Comparison of ENCODE assay signal across 22 cellular contexts in the genomic region with DNA sequence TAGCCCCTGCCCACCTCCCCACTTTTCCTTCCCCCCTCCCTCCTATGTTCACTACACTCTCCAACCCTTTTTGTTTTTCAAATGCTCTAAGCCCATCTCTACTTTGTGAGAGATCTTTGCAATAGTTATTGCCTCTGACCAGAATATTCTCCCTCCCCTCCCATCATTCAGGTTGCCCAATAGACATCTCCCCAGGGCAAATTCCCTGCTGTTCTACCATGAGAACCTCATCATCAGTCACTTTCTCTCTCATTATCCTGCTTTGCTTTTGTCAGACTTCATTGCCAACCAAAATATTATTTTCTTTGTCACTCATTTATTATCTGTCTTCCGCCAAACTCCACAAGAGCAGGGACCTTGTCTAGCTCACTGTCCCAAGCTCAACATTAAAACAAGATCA.
A peak's percentile ranks its signal among the peaks of the same experiment; 100 is the strongest.
DNase-seq lines count a peak whose midpoint lies in the region; TF ChIP-seq lines count a peak whose summit lies in the region.
"Had no signal": no experiment of that assay in that cellular context is flagged by ENCODE, and none has a peak within 500 bp of the region (broad histone marks: within the 10 kb centered on the region; RNA-seq: fewer than 3 reads in every experiment).

No MANE protein-coding gene starts in this region.

- H3K4me1 ChIP-seq in breast epithelium = no peaks in the 10 kb centered on the region
- H3K4me1 ChIP-seq: A549; BLaER1 treated with 17β-estradiol and CSF1 and Interleukin-3, amounts not matched to agents 10 nM and 100 nM had no signal

- H3K4me3 ChIP-seq in breast epithelium = no peak overlapping the region
- H3K4me3 ChIP-seq: A549; BLaER1 treated with 17β-estradiol and CSF1 and Interleukin-3, amounts not matched to agents 10 nM and 100 nM; GM12878 had no signal

- H3K9me3 ChIP-seq in breast epithelium = no peaks in the 10 kb centered on the region
- H3K9me3 ChIP-seq: A549; BLaER1 treated with 17β-estradiol and CSF1 and Interleukin-3, amounts not matched to agents 10 nM and 100 nM had no signal

- no peak overlapping the region for H3K27ac Mint-ChIP-seq in MCF 10A (ENCODE audit: low read depth, unreplicated experiment)
- H3K27ac Mint-ChIP-seq in mesothelial cell of epicardium = peak overlapping the region; percentile 2
- peak overlapping the region; percentile 1 for H3K27ac Mint-ChIP-seq in type B pancreatic cell
- H3K27ac Mint-ChIP-seq: B cell; CD4-positive, alpha-beta T cell; CD8-positive, alpha-beta T cell had no signal

- no peak for TF ChIP-seq POLR2A in breast epithelium (IDR thresholded peaks at IDR 0.05)

- BruUV-seq in MCF 10A (replicated peaks; lab: Mats Ljungman, UMichigan) = no TSS peak

- no peaks in the 10 kb centered on the region for H3K27me3 ChIP-seq in breast epithelium
- H3K27me3 ChIP-seq: BLaER1 treated with 17β-estradiol and CSF1 and Interleukin-3, amounts not matched to agents 10 nM and 100 nM had no signal

- H3K36me3 ChIP-seq in breast epithelium = no peaks in the 10 kb centered on the region
- H3K36me3 ChIP-seq: BLaER1 treated with 17β-estradiol and CSF1 and Interleukin-3, amounts not matched to agents 10 nM and 100 nM had no signal

- H3K27me3 Mint-ChIP-seq in MCF 10A (ENCODE audit: insufficient read depth, unreplicated experiment) (no peaks in the 10 kb centered on the region), mesothelial cell of epicardium (ENCODE audit: low read depth) (peaks cover 5% of the 10 kb centered on the region), type B pancreatic cell (no peaks in the 10 kb centered on the region)
- H3K27me3 Mint-ChIP-seq: B cell; CD4-positive, alpha-beta T cell had no signal

- no peak overlapping the region for H3K4me3 Mint-ChIP-seq in MCF 10A (ENCODE audit: unreplicated experiment)
- no peak overlapping the region for H3K4me3 Mint-ChIP-seq in mesothelial cell of epicardium
- H3K4me3 Mint-ChIP-seq in type B pancreatic cell = peak overlapping the region; percentile 4
- H3K4me3 Mint-ChIP-seq: B cell; CD4-positive, alpha-beta T cell; CD8-positive, alpha-beta T cell had no signal

- TF ChIP-seq CTCF in MCF 10A (IDR thresholded peaks at IDR 0.05; ENCODE audit: unreplicated experiment) = no peak
- no peak for TF ChIP-seq CTCF in breast epithelium (IDR thresholded peaks at IDR 0.05)
- no peak for TF ChIP-seq CTCF in mesothelial cell of epicardium (IDR thresholded peaks at IDR 0.05; ENCODE audit: unreplicated experiment)
- no peak for TF ChIP-seq CTCF in type B pancreatic cell (conservative IDR thresholded peaks at IDR 0.05)

- POLR2A ChIA-PET in MCF 10A (lab: Yijun Ruan, JAX) = interaction anchor here (0.7 to 1.7 kb wide), 2 partner anchors 28 to 91 kb away, joined by 3 to 6 read pairs; no protein-coding TSS in a partner anchor

- intact Hi-C loops in MCF 10A (cut with micrococcal nuclease) (no loop called here), breast epithelium (cut with DNase I; ENCODE audit: low total_unique reads) (no loop called here)

- no peak overlapping the region for H3K27ac ChIP-seq in breast epithelium
- H3K27ac ChIP-seq: 22Rv1; A549; BLaER1 treated with 17β-estradiol and CSF1 and Interleukin-3, amounts not matched to agents 10 nM and 100 nM; C4-2B had no signal

- CTCF ChIA-PET in MCF 10A (lab: Yijun Ruan, JAX) = no interaction called here

- H3K4me1 Mint-ChIP-seq in MCF 10A (ENCODE audit: insufficient read depth, unreplicated experiment) (peaks cover 31% of the 10 kb centered on the region), mesothelial cell of epicardium (peaks cover 21% of the 10 kb centered on the region), type B pancreatic cell (ENCODE audit: unreplicated experiment) (peaks cover 11% of the 10 kb centered on the region)
- H3K4me1 Mint-ChIP-seq: B cell had no signal

- H3K36me3 Mint-ChIP-seq in MCF 10A (ENCODE audit: insufficient read depth, unreplicated experiment) = no peaks in the 10 kb centered on the region
- H3K36me3 Mint-ChIP-seq in mesothelial cell of epicardium = no peaks in the 10 kb centered on the region
- H3K36me3 Mint-ChIP-seq in type B pancreatic cell = no peaks in the 10 kb centered on the region
- H3K36me3 Mint-ChIP-seq: CD8-positive, alpha-beta T cell had no signal

- H3K9me3 Mint-ChIP-seq in MCF 10A (ENCODE audit: unreplicated experiment) = peaks cover 9% of the 10 kb centered on the region
- no peaks in the 10 kb centered on the region for H3K9me3 Mint-ChIP-seq in mesothelial cell of epicardium
- peaks cover 10% of the 10 kb centered on the region for H3K9me3 Mint-ChIP-seq in type B pancreatic cell
- H3K9me3 Mint-ChIP-seq: CD4-positive, alpha-beta T cell had no signal

- DNase-seq in MCF 10A (ENCODE audit: unreplicated experiment) = peak; percentile 74
- no peak for DNase-seq in breast epithelium (ENCODE audit: low spot score in 2 of 2)
- DNase-seq in mesothelial cell of epicardium (ENCODE audit: low spot score in 2 of 2, unreplicated experiment in 2 of 2) = no peak
- DNase-seq in type B pancreatic cell (ENCODE audit: extremely low spot score, unreplicated experiment) = no peak
- no peak for DNase-seq in cerebellum (ENCODE audit: low spot score)
- DNase-seq in NCI-H446 (lab: John Stamatoyannopoulos, UW) = no peak
- DNase-seq: AML-193; CD4-positive, alpha-beta T cell; CD8-positive, alpha-beta T cell; DMS 273 treated with DMSO at 0.1 percent for 48 hours; DMS153; DMS53; DMS79; DND-41; EL; GDM1 had no signal
